In the genomic region with DNA sequence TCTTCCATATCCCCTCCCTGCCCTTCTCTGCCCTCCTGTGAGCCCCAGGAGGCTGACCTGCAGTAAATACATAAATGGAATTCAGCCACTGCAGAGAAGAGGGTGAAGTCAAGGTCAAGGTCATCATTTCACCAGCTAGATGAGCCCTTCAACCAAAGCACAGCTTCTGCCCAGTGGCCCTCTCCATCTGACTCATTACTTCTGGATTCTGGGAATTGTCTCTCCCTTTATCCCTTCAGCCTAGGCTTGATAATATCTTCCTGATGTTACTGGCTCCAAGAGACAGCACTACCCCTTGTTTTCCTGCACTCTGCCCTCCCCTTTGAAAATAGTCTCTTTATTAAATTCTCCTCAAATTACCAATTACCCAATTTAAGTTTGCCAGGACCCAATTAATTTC, we compare ENCODE assay signal across 1 cellular context.
TF ChIP-seq lines count a peak whose summit lies in the region.

No MANE protein-coding gene starts in this region.

TF ChIP-seq in HepG2, 621 proteins besides CTCF, POLR2A, EP300 and RAD21 (continued from another document and continues in another):
- TF ChIP-seq, protein P1, sequence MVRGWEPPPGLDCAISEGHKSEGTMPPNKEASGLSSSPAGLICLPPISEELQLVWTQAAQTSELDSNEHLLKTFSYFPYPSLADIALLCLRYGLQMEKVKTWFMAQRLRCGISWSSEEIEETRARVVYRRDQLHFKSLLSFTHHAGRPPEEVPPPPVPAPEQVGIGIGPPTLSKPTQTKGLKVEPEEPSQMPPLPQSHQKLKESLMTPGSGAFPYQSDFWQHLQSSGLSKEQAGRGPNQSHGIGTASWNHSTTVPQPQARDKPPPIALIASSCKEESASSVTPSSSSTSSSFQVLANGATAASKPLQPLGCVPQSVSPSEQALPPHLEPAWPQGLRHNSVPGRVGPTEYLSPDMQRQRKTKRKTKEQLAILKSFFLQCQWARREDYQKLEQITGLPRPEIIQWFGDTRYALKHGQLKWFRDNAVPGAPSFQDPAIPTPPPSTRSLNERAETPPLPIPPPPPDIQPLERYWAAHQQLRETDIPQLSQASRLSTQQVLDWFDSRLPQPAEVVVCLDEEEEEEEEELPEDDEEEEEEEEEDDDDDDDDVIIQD (CRISPR knock-in tag; IDR thresholded peaks at IDR 0.05; ENCODE audit: low read depth): 0 out of 2 replicates have a peak, but pooled peaks have one; percentile 13
- TF ChIP-seq TGIF2 (CRISPR knock-in tag; IDR thresholded peaks at IDR 0.05) (no peak), ZBTB42 (CRISPR knock-in tag; IDR thresholded peaks at IDR 0.05) (no peak), SALL1 (CRISPR knock-in tag; IDR thresholded peaks at IDR 0.05) (peak; percentile 47; the same call in 1 of the 2 replicates), SMAD3 (CRISPR knock-in tag; IDR thresholded peaks at IDR 0.05) (0 out of 2 replicates have a peak, but pooled peaks have one; percentile 32), TOPORS (CRISPR knock-in tag; IDR thresholded peaks at IDR 0.05) (no peak), ZNF678 (CRISPR knock-in tag; IDR thresholded peaks at IDR 0.05) (no peak), GATAD2A (CRISPR knock-in tag; IDR thresholded peaks at IDR 0.05) (peak; percentile 37), TEAD3 (CRISPR knock-in tag; optimal IDR thresholded peaks at IDR 0.05; ENCODE audit: borderline replicate concordance) (peak; percentile 44), ARNT2 (CRISPR knock-in tag; IDR thresholded peaks at IDR 0.05; ENCODE audit: low read depth) (no peak), FOXK1 (CRISPR knock-in tag; IDR thresholded peaks at IDR 0.05; ENCODE audit: borderline replicate concordance, low read depth) (peak; percentile 30; the same call in 1 of the 2 replicates), NR2F1 (CRISPR knock-in tag; IDR thresholded peaks at IDR 0.05) (peak; percentile 48 to 56), HMG20B (CRISPR knock-in tag; conservative IDR thresholded peaks at IDR 0.05) (0 out of 2 replicates have a peak, but pooled peaks have one; percentile 37), ZNF124 (CRISPR knock-in tag; IDR thresholded peaks at IDR 0.05) (no peak), ZNF644 (CRISPR knock-in tag; IDR thresholded peaks at IDR 0.05; ENCODE audit: low read depth) (peak; percentile 50; the same call in 1 of the 2 replicates), RCOR2 (CRISPR knock-in tag; IDR thresholded peaks at IDR 0.05) (no peak), NCOA2 (CRISPR knock-in tag; IDR thresholded peaks at IDR 0.05) (peak; percentile 57; the same call in 1 of the 2 replicates), HMG20A (CRISPR knock-in tag; IDR thresholded peaks at IDR 0.05; ENCODE audit: borderline replicate concordance) (peak; percentile 70; the same call in 1 of the 2 replicates), EZH2 (conservative IDR thresholded peaks at IDR 0.05; ENCODE audit: low read depth, low read length) (no peak), TBL1XR1 (IDR thresholded peaks at IDR 0.05; ENCODE audit: borderline replicate concordance, low read length, partially characterized antibody) (peak; percentile 54), ZNF614 (CRISPR knock-in tag; IDR thresholded peaks at IDR 0.05; ENCODE audit: borderline replicate concordance) (no peak), SRF (IDR thresholded peaks at IDR 0.05; ENCODE audit: low read depth, low read length) (no peak), SIX4 (CRISPR knock-in tag; IDR thresholded peaks at IDR 0.05) (no peak), POGZ (CRISPR knock-in tag; IDR thresholded peaks at IDR 0.05) (no peak), TP53 (CRISPR knock-in tag; conservative IDR thresholded peaks at IDR 0.05) (no peak), ZNF720 (CRISPR knock-in tag; IDR thresholded peaks at IDR 0.05) (no peak), YEATS4 (CRISPR knock-in tag; IDR thresholded peaks at IDR 0.05; ENCODE audit: borderline replicate concordance) (no peak), ZNF17 (CRISPR knock-in tag; IDR thresholded peaks at IDR 0.05) (no peak), ZNF251 (CRISPR knock-in tag; IDR thresholded peaks at IDR 0.05) (no peak), ZFP36 (IDR thresholded peaks at IDR 0.05; ENCODE audit: borderline replicate concordance, low read depth, low read length, partially characterized antibody) (no peak), RXRB (CRISPR knock-in tag; IDR thresholded peaks at IDR 0.05; ENCODE audit: borderline replicate concordance) (peak; percentile 90), NCOR1 (IDR thresholded peaks at IDR 0.05; ENCODE audit: borderline replicate concordance, low read length) (0 out of 2 replicates have a peak, but pooled peaks have one; percentile 16), SOX5 (CRISPR knock-in tag; IDR thresholded peaks at IDR 0.05; ENCODE audit: borderline replicate concordance) (peak; percentile 25; the same call in 1 of the 2 replicates), NR2F2 (IDR thresholded peaks at IDR 0.05; ENCODE audit: borderline replicate concordance, low read depth) (no peak), BCL6 (CRISPR knock-in tag; IDR thresholded peaks at IDR 0.05) (peak; percentile 61; the same call in 1 of the 2 replicates), ZNF780A (CRISPR knock-in tag; IDR thresholded peaks at IDR 0.05) (no peak), ELF4 (CRISPR knock-in tag; IDR thresholded peaks at IDR 0.05; ENCODE audit: borderline replicate concordance) (no peak), FOSL1 (CRISPR knock-in tag; IDR thresholded peaks at IDR 0.05; ENCODE audit: borderline replicate concordance) (peak; percentile 51; the same call in 1 of the 2 replicates), NR2F6 (IDR thresholded peaks at IDR 0.05) (peak; percentile 59), NR2F6 (CRISPR knock-in tag; IDR thresholded peaks at IDR 0.05) (peak; percentile 84)
- TF ChIP-seq, protein P2, sequence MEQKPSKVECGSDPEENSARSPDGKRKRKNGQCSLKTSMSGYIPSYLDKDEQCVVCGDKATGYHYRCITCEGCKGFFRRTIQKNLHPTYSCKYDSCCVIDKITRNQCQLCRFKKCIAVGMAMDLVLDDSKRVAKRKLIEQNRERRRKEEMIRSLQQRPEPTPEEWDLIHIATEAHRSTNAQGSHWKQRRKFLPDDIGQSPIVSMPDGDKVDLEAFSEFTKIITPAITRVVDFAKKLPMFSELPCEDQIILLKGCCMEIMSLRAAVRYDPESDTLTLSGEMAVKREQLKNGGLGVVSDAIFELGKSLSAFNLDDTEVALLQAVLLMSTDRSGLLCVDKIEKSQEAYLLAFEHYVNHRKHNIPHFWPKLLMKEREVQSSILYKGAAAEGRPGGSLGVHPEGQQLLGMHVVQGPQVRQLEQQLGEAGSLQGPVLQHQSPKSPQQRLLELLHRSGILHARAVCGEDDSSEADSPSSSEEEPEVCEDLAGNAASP (CRISPR knock-in tag; IDR thresholded peaks at IDR 0.05; ENCODE audit: borderline replicate concordance): peak; percentile 70; the same call in 1 of the 2 replicates
- TF ChIP-seq, protein P3, sequence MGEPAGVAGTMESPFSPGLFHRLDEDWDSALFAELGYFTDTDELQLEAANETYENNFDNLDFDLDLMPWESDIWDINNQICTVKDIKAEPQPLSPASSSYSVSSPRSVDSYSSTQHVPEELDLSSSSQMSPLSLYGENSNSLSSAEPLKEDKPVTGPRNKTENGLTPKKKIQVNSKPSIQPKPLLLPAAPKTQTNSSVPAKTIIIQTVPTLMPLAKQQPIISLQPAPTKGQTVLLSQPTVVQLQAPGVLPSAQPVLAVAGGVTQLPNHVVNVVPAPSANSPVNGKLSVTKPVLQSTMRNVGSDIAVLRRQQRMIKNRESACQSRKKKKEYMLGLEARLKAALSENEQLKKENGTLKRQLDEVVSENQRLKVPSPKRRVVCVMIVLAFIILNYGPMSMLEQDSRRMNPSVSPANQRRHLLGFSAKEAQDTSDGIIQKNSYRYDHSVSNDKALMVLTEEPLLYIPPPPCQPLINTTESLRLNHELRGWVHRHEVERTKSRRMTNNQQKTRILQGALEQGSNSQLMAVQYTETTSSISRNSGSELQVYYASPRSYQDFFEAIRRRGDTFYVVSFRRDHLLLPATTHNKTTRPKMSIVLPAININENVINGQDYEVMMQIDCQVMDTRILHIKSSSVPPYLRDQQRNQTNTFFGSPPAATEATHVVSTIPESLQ (CRISPR knock-in tag; conservative IDR thresholded peaks at IDR 0.05): no peak
- TF ChIP-seq, protein P4, sequence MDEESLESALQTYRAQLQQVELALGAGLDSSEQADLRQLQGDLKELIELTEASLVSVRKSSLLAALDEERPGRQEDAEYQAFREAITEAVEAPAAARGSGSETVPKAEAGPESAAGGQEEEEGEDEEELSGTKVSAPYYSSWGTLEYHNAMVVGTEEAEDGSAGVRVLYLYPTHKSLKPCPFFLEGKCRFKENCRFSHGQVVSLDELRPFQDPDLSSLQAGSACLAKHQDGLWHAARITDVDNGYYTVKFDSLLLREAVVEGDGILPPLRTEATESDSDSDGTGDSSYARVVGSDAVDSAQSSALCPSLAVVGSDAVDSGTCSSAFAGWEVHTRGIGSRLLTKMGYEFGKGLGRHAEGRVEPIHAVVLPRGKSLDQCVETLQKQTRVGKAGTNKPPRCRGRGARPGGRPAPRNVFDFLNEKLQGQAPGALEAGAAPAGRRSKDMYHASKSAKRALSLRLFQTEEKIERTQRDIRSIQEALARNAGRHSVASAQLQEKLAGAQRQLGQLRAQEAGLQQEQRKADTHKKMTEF (CRISPR knock-in tag; IDR thresholded peaks at IDR 0.05): 0 out of 2 replicates have a peak, but pooled peaks have one; percentile 22
- TF ChIP-seq, protein P5, sequence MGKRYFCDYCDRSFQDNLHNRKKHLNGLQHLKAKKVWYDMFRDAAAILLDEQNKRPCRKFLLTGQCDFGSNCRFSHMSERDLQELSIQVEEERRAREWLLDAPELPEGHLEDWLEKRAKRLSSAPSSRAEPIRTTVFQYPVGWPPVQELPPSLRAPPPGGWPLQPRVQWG (CRISPR knock-in tag; IDR thresholded peaks at IDR 0.05; ENCODE audit: borderline replicate concordance, low read depth): no peak
- TF ChIP-seq, protein P6, sequence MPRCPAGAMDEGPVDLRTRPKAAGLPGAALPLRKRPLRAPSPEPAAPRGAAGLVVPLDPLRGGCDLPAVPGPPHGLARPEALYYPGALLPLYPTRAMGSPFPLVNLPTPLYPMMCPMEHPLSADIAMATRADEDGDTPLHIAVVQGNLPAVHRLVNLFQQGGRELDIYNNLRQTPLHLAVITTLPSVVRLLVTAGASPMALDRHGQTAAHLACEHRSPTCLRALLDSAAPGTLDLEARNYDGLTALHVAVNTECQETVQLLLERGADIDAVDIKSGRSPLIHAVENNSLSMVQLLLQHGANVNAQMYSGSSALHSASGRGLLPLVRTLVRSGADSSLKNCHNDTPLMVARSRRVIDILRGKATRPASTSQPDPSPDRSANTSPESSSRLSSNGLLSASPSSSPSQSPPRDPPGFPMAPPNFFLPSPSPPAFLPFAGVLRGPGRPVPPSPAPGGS (CRISPR knock-in tag; IDR thresholded peaks at IDR 0.05): no peak
- TF ChIP-seq, protein P7, sequence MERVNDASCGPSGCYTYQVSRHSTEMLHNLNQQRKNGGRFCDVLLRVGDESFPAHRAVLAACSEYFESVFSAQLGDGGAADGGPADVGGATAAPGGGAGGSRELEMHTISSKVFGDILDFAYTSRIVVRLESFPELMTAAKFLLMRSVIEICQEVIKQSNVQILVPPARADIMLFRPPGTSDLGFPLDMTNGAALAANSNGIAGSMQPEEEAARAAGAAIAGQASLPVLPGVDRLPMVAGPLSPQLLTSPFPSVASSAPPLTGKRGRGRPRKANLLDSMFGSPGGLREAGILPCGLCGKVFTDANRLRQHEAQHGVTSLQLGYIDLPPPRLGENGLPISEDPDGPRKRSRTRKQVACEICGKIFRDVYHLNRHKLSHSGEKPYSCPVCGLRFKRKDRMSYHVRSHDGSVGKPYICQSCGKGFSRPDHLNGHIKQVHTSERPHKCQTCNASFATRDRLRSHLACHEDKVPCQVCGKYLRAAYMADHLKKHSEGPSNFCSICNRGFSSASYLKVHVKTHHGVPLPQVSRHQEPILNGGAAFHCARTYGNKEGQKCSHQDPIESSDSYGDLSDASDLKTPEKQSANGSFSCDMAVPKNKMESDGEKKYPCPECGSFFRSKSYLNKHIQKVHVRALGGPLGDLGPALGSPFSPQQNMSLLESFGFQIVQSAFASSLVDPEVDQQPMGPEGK (CRISPR knock-in tag; IDR thresholded peaks at IDR 0.05): peak; percentile 58
- TF ChIP-seq, protein P8, sequence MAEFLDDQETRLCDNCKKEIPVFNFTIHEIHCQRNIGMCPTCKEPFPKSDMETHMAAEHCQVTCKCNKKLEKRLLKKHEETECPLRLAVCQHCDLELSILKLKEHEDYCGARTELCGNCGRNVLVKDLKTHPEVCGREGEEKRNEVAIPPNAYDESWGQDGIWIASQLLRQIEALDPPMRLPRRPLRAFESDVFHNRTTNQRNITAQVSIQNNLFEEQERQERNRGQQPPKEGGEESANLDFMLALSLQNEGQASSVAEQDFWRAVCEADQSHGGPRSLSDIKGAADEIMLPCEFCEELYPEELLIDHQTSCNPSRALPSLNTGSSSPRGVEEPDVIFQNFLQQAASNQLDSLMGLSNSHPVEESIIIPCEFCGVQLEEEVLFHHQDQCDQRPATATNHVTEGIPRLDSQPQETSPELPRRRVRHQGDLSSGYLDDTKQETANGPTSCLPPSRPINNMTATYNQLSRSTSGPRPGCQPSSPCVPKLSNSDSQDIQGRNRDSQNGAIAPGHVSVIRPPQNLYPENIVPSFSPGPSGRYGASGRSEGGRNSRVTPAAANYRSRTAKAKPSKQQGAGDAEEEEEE (CRISPR knock-in tag; IDR thresholded peaks at IDR 0.05; ENCODE audit: borderline replicate concordance): no peak
- TF ChIP-seq, protein P9, sequence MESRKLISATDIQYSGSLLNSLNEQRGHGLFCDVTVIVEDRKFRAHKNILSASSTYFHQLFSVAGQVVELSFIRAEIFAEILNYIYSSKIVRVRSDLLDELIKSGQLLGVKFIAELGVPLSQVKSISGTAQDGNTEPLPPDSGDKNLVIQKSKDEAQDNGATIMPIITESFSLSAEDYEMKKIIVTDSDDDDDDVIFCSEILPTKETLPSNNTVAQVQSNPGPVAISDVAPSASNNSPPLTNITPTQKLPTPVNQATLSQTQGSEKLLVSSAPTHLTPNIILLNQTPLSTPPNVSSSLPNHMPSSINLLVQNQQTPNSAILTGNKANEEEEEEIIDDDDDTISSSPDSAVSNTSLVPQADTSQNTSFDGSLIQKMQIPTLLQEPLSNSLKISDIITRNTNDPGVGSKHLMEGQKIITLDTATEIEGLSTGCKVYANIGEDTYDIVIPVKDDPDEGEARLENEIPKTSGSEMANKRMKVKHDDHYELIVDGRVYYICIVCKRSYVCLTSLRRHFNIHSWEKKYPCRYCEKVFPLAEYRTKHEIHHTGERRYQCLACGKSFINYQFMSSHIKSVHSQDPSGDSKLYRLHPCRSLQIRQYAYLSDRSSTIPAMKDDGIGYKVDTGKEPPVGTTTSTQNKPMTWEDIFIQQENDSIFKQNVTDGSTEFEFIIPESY (CRISPR knock-in tag; IDR thresholded peaks at IDR 0.05): 0 out of 2 replicates have a peak, but pooled peaks have one; percentile 7
